In the genomic region with DNA sequence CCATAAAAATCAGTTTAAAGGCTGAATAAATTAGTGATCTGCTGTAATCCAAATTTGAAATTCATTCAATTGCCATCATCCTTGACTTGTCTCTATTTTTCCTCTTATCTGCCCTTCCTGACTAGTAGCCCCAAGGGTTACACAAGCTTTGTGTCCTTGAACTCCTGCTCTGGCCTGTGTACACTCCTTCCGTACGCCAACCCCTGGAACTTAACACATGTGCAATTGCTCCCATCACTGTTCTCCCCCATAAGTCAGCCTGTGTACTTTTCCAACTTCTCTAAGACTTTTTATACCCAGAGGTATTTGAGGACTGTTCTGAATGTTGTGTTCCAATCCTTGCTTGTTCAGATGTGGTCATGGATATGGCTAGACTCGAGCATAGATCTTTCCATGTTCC, we compare ENCODE assay signal across 20 cellular contexts.
DNase-seq lines count a peak whose midpoint lies in the region; ATAC-seq, FAIRE-seq and TF ChIP-seq lines count a peak whose summit lies in the region.
"Had no signal": no experiment of that assay in that cellular context is flagged by ENCODE, and none has a peak within 500 bp of the region (broad histone marks: within the 10 kb centered on the region; RNA-seq: fewer than 3 reads in every experiment).

No MANE protein-coding gene starts in this region.

- in situ Hi-C loops in HepG2 (cut with HindIII; ENCODE audit: extremely low pct_ligation_motif_present, low pct_unique_long_range_greater_than_20kb) (no loop called here), HAP-1 (cut with MboI; ENCODE audit: low sequenced_read_pairs) (no loop called here)

- H3K79me2 ChIP-seq in HepG2 (ENCODE audit: insufficient read depth, low read length) (no peaks in the 10 kb centered on the region), MM.1S (ENCODE audit: low read length) (no peaks in the 10 kb centered on the region)

- H3K9ac ChIP-seq in HepG2 (ENCODE audit: insufficient read depth, low read depth, low read length), result no peak overlapping the region
- no peak overlapping the region for H3K9ac ChIP-seq in MM.1S (ENCODE audit: low read length)

- BruUV-seq in HepG2 (replicated peaks; lab: Mats Ljungman, UMichigan), result no TSS peak

- TF ChIP-seq EP300 in HepG2 (IDR thresholded peaks at IDR 0.05; ENCODE audit: low read depth in 2 of 2, low read length in 2 of 2) (peak in 1 of 2 experiments; percentile 74; a peak in 2 of 4 replicates), HepG2 (CRISPR knock-in tag; IDR thresholded peaks at IDR 0.05; ENCODE audit: borderline replicate concordance) (no peak)

- FAIRE-seq in HepG2 (lab: Jason Lieb, UNC), result peak; percentile 61
- FAIRE-seq: GM12878, H54 had no signal

- H3K4me2 ChIP-seq in HepG2 (ENCODE audit: low read depth, low read length), result 0 out of 2 replicates have a peak overlapping the region, but pooled peaks have one; percentile 1
- no peak overlapping the region for H3K4me2 ChIP-seq in MM.1S (ENCODE audit: low read depth, low read length)

- H2AFZ ChIP-seq in HepG2 (ENCODE audit: low read length), result no peak overlapping the region
- H2AFZ ChIP-seq in MM.1S (ENCODE audit: low read length), result no peak overlapping the region

- no peaks in the 10 kb centered on the region for H3K9me3 ChIP-seq in heart left ventricle
- H3K9me3 ChIP-seq in body of pancreas, result no peaks in the 10 kb centered on the region
- no peaks in the 10 kb centered on the region for H3K9me3 ChIP-seq in HepG2 (ENCODE audit: low read length)
- H3K9me3 ChIP-seq in HAP-1, result no peaks in the 10 kb centered on the region
- no peaks in the 10 kb centered on the region for H3K9me3 ChIP-seq in MM.1S (replicated peaks; ENCODE audit: insufficient read depth, low read length)
- H3K9me3 ChIP-seq: BE2C had no signal

- intact Hi-C loops in left ventricle myocardium superior (cut with micrococcal nuclease) (no loop called here), heart left ventricle (cut with DNase I) (no loop called here), body of pancreas (cut with DNase I) (no loop called here), HepG2 (cut with micrococcal nuclease; ENCODE audit: unreplicated experiment) (no loop called here), sciatic nerve (cut with DNase I) (no loop called here)

- no peaks in the 10 kb centered on the region for H3F3A ChIP-seq in MM.1S (ENCODE audit: insufficient read depth, low read length)

- H4K20me1 ChIP-seq in HepG2 (ENCODE audit: insufficient read depth, low read length) (no peaks in the 10 kb centered on the region), MM.1S (ENCODE audit: insufficient read depth, low read length) (no peaks in the 10 kb centered on the region)

- no peak for DNase-seq in left ventricle myocardium superior
- DNase-seq in heart left ventricle, result no peak
- peak in 3 of 4 donors; percentile 15 to 20 (median 18) for DNase-seq in body of pancreas
- peak; percentile 73 for DNase-seq in HepG2 (ENCODE audit: low spot score)
- DNase-seq in sciatic nerve (ENCODE audit: low spot score), result no peak
- no peak for DNase-seq in HAP-1 (ENCODE audit: low spot score in 2 of 2)
- DNase-seq in MM.1S, result no peak
- DNase-seq: BE2C; C1 segment of cervical spinal cord; CD4-positive, CD25-positive, alpha-beta regulatory T cell; CD8-positive, alpha-beta memory T cell; COR-L47; DMS 273 treated with DMSO at 0.1 percent for 48 hours; DMS53; DND-41; EL; KG1 had no signal

- H3K27ac ChIP-seq in heart left ventricle (no peak overlapping the region), body of pancreas (no peak overlapping the region), HepG2 (ENCODE audit: extremely low read length, insufficient read depth, low read length) (no peak overlapping the region), MM.1S (ENCODE audit: low read length) (no peak overlapping the region)

- CTCF ChIA-PET in HepG2 (lab: Yijun Ruan, JAX; ENCODE audit: low intra/inter-chr PET ratio, low total read pairs), result no interaction called here

- H3K27me3 ChIP-seq in heart left ventricle (no peaks in the 10 kb centered on the region), body of pancreas (no peaks in the 10 kb centered on the region), HepG2 (ENCODE audit: control insufficient read depth in 1 of 2, insufficient read depth in 2 of 2, low read length in 2 of 2) (no peaks in the 10 kb centered on the region), HAP-1 (ENCODE audit: low read depth) (peaks cover 14% of the 10 kb centered on the region), MM.1S (replicated peaks; ENCODE audit: insufficient read depth, low read length) (no peaks in the 10 kb centered on the region)

- no peak for TF ChIP-seq CTCF in heart left ventricle (IDR thresholded peaks at IDR 0.05)
- no peak for TF ChIP-seq CTCF in body of pancreas (IDR thresholded peaks at IDR 0.05)
- peak; percentile 7; the same call in 1 of the 2 replicates for TF ChIP-seq CTCF in HepG2 (CRISPR knock-in tag; IDR thresholded peaks at IDR 0.05)
- TF ChIP-seq CTCF in MM.1S (IDR thresholded peaks at IDR 0.05; ENCODE audit: low read length), result no peak

- H3K4me1 ChIP-seq in heart left ventricle (peaks cover 0 to 4% (median 0%) of the 10 kb centered on the region in 12 donors), body of pancreas (peaks cover 24% of the 10 kb centered on the region), HepG2 (ENCODE audit: insufficient read depth, low read length) (peaks cover 17% of the 10 kb centered on the region), HAP-1 (no peaks in the 10 kb centered on the region), MM.1S (ENCODE audit: low read length) (no peaks in the 10 kb centered on the region)
- H3K4me1 ChIP-seq: BE2C had no signal

- POLR2A ChIA-PET in HepG2 (lab: Yijun Ruan, JAX), result no interaction called here

- H3K4me3 ChIP-seq in heart left ventricle (no peak overlapping the region), body of pancreas (no peak overlapping the region), HepG2 (replicated peaks in 1 of 3; ENCODE audit: insufficient read depth in 1 of 3, low read depth in 2 of 3, low read length in 3 of 3) (no peak overlapping the region), HAP-1 (no peak overlapping the region), MM.1S (ENCODE audit: low read length) (no peak overlapping the region)
- H3K4me3 ChIP-seq: GM12878 had no signal

- H3K36me3 ChIP-seq in heart left ventricle (no peaks in the 10 kb centered on the region), body of pancreas (replicated peaks in 1 of 2; ENCODE audit: insufficient read depth in 1 of 2, low read depth in 2 of 2) (no peaks in the 10 kb centered on the region), HepG2 (replicated peaks in 1 of 2; ENCODE audit: control insufficient read depth in 1 of 2, insufficient read depth in 2 of 2, low read length in 2 of 2) (no peaks in the 10 kb centered on the region), HAP-1 (replicated peaks) (no peaks in the 10 kb centered on the region), MM.1S (replicated peaks; ENCODE audit: insufficient read depth, low read length) (no peaks in the 10 kb centered on the region)
- H3K36me3 ChIP-seq: BE2C had no signal

- TF ChIP-seq POLR2A in heart left ventricle (IDR thresholded peaks at IDR 0.05) (no peak), body of pancreas (IDR thresholded peaks at IDR 0.05) (no peak), HepG2 (IDR thresholded peaks at IDR 0.05; ENCODE audit: insufficient read depth in 1 of 2, low read depth in 2 of 2, low read length in 2 of 2) (no peak)

- 57 to 72% (median 58%) methylated on average over 3 of the region's 3 CpGs for WGBS in heart left ventricle, 4 donors
- 24 to 34% methylated on average over 3 of the region's 3 CpGs for WGBS in body of pancreas, 2 donors
- 0% methylated on average over 3 of the region's 3 CpGs for WGBS in HepG2 (ENCODE audit: low lambda C conversion rate)

- ATAC-seq in left ventricle myocardium superior, result peak; percentile 28
- ATAC-seq in heart left ventricle, result no peak
- ATAC-seq in body of pancreas, result no peak
- peak; percentile 90 for ATAC-seq in HepG2
- peak; percentile 79 for ATAC-seq in sciatic nerve
- no peak for ATAC-seq in HG03108 (IDR thresholded peaks at IDR 0.05; ENCODE audit: unreplicated experiment)
- ATAC-seq: GM12878 had no signal

- TF ChIP-seq RAD21 in HepG2 (CRISPR knock-in tag; IDR thresholded peaks at IDR 0.05), result no peak

- no peaks in the 10 kb centered on the region for H3K9me2 ChIP-seq in MM.1S (replicated peaks; ENCODE audit: insufficient read depth, low read length)

TF ChIP-seq in HepG2, 621 proteins besides CTCF, POLR2A, EP300 and RAD21 (continues in another document):
- no peak for TF ChIP-seq YY1 (IDR thresholded peaks at IDR 0.05; ENCODE audit: insufficient read depth, insufficient replicate concordance, low read depth, low read length)
- no peak for TF ChIP-seq AKAP8 (CRISPR knock-in tag; IDR thresholded peaks at IDR 0.05)
- 0 out of 2 replicates have a peak, but pooled peaks have one; percentile 27 for TF ChIP-seq SPEN (CRISPR knock-in tag; IDR thresholded peaks at IDR 0.05; ENCODE audit: low read depth)
- TF ChIP-seq XRCC5 (optimal IDR thresholded peaks at IDR 0.05; ENCODE audit: low read length), result no peak
- TF ChIP-seq PPARG (CRISPR knock-in tag; conservative IDR thresholded peaks at IDR 0.05), result peak; percentile 18; the same call in 1 of the 2 replicates
- no peak for TF ChIP-seq SIN3B (IDR thresholded peaks at IDR 0.05; ENCODE audit: low read length)

Comparison
In these comparisons a context has a peak if more than half of its experiments do, and no peak if none do; other contexts are left out.
1. ATAC-seq: peak in left ventricle myocardium superior (single experiment), HepG2 (single experiment) and sciatic nerve (single experiment); none in heart left ventricle (0 of 4), body of pancreas (single experiment) and HG03108 (single experiment).
2. DNase-seq: peak in body of pancreas (3 of 4) and HepG2 (single experiment); none in left ventricle myocardium superior (single experiment), heart left ventricle (0 of 5), sciatic nerve (single experiment), HAP-1 (0 of 2) and MM.1S (single experiment).